ENCODE assay signal across 9 cellular contexts in genomic region chr3:36677331-36678007, GRCh38.
DNase-seq lines count a peak whose midpoint lies in the region; ATAC-seq and TF ChIP-seq lines count a peak whose summit lies in the region.
"Had no signal": no experiment of that assay in that cellular context is flagged by ENCODE, and none has a peak within 500 bp of the region (broad histone marks: within the 10 kb centered on the region; RNA-seq: fewer than 3 reads in every experiment).

No MANE protein-coding gene starts in this region.

- TF ChIP-seq EP300 in Ishikawa (IDR thresholded peaks at IDR 0.05; ENCODE audit: borderline replicate concordance) = peak; percentile 53; the same call in 1 of the 2 replicates

- TF ChIP-seq RAD21 in Ishikawa (IDR thresholded peaks at IDR 0.05; ENCODE audit: low read depth) = no peak

- peak; percentile 50 for ATAC-seq in GM21723 (IDR thresholded peaks at IDR 0.05; ENCODE audit: unreplicated experiment)
- ATAC-seq: lower lobe of right lung had no signal

- DNase-seq in ELR (ENCODE audit: low read depth) = peak; percentile 87
- peak; percentile 81 for DNase-seq in fibroblast of the aortic adventitia (ENCODE audit: low read depth)
- DNase-seq in NCI-H510A (lab: John Stamatoyannopoulos, UW) = no peak
- no peak for DNase-seq in NCI-H2196 (lab: John Stamatoyannopoulos, UW; ENCODE audit: unreplicated experiment)
- DNase-seq in T-helper 2 cell = no peak
- DNase-seq in stimulated activated CD4-positive, alpha-beta T cell treated with anti-CD3 and anti-CD28 coated beads, Interleukin-1b, Interleukin-23, amount 100 ng/mL, for 48 hours = no peak
- DNase-seq: lower lobe of right lung had no signal

- peak; percentile 32 for TF ChIP-seq CTCF in fibroblast of the aortic adventitia (IDR thresholded peaks at IDR 0.05; ENCODE audit: insufficient read depth, low read length)

- H3K4me3 ChIP-seq in fibroblast of the aortic adventitia (ENCODE audit: low read depth, low read length) = no peak overlapping the region
- H3K4me3 ChIP-seq: lower lobe of right lung had no signal

TF ChIP-seq in Ishikawa, 13 proteins besides CTCF, POLR2A, EP300 and RAD21:
- TF ChIP-seq REST (IDR thresholded peaks at IDR 0.05; ENCODE audit: low read depth) (no peak), MAX (IDR thresholded peaks at IDR 0.05) (peak; percentile 23; the same call in 1 of the 2 replicates), TCF12 (IDR thresholded peaks at IDR 0.05; ENCODE audit: low read depth) (peak; percentile 43), CEBPB (IDR thresholded peaks at IDR 0.05) (no peak), USF1 (IDR thresholded peaks at IDR 0.05) (no peak), NFIC (IDR thresholded peaks at IDR 0.05) (peak; percentile 25; the same call in 1 of the 2 replicates), TEAD4 (IDR thresholded peaks at IDR 0.05) (peak; percentile 97), FOXM1 (IDR thresholded peaks at IDR 0.05; ENCODE audit: borderline replicate concordance, low read depth) (no peak), CREB1 (IDR thresholded peaks at IDR 0.05; ENCODE audit: low read depth) (no peak), TAF1 (IDR thresholded peaks at IDR 0.05; ENCODE audit: low read depth) (no peak), YY1 (IDR thresholded peaks at IDR 0.05; ENCODE audit: low read depth) (no peak; the same call in 1 of the 2 replicates), ZBTB7A (IDR thresholded peaks at IDR 0.05; ENCODE audit: low read depth) (no peak), EGR1 (IDR thresholded peaks at IDR 0.05) (no peak)

Comparison
In these comparisons a context has a peak if more than half of its experiments do, and no peak if none do; other contexts are left out.
1. DNase-seq: peak in ELR (single experiment) and fibroblast of the aortic adventitia (single experiment); none in NCI-H510A (single experiment), NCI-H2196 (single experiment), T-helper 2 cell (0 of 5) and stimulated activated CD4-positive, alpha-beta T cell treated with anti-CD3 and anti-CD28 coated beads, Interleukin-1b, Interleukin-23, amount 100 ng/mL, for 48 hours (single experiment).